In the genomic region with DNA sequence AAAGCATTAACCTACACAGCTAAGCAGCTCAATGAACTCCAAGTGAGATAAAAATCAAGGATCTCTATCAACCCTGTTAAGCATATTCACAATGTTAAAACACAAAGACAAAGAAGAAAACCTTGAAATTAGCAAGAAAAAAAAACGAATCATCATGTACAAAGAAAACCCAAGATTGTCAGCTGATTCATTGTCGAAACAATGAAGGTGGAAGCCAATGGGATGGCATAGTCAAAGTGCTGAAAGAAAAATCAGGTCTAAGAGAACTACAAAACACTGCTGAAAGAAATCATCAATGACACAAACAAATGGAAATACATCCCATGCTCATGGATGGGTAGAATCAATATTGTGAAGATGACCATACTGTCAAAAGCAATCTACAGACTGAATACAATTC, we compare ENCODE assay signal across 39 cellular contexts. TPM values are rescaled to one million over a fixed set of nuclear protein-coding genes. Genes with fewer than 3 reads are reported as not detected.
"Had no signal": no experiment of that assay in that cellular context is flagged by ENCODE, and none has a peak within 500 bp of the region (broad histone marks: within the 10 kb centered on the region; RNA-seq: fewer than 3 reads in every experiment).

No MANE protein-coding gene starts in this region.

- H3K9ac ChIP-seq: KMS-11 had no signal

- H3K27me3 ChIP-seq: MG63 had no signal

- DNase-seq: Karpas-422, Kasumi-1, MG63, MM.1S, MV-4-11, NCI-H1048, NCI-H1092, NCI-H1092 treated with DMSO at 0.1 percent for 48 hours, NCI-H1105, NCI-H1105 treated with DMSO at 0.1 percent for 48 hours, NCI-H1417, NCI-H1417 treated with DMSO at 0.1 percent for 48 hours, NCI-H1436, NCI-H1436 treated with DMSO at 0.1 percent for 48 hours, NCI-H146, NCI-H1694, NCI-H1694 treated with DMSO at 0.1 percent for 48 hours, NCI-H187, NCI-H187 treated with DMSO at 0.1 percent for 48 hours, NCI-H1930, NCI-H2029, NCI-H2029 treated with DMSO at 0.1 percent for 48 hours, NCI-H2081, NCI-H2081 treated with DMSO at 0.1 percent for 48 hours, NCI-H2107, NCI-H2171, NCI-H2171 treated with DMSO at 0.1 percent for 48 hours, NCI-H2227 treated with DMSO at 0.1 percent for 48 hours, NCI-H226, NCI-H345, NCI-H446, NCI-H446 treated with DMSO at 0.1 percent for 48 hours, NCI-H510A, NCI-H510A treated with DMSO at 0.1 percent for 48 hours had no signal

- H3K4me2 ChIP-seq: KMS-11 had no signal

- H3K4me3 ChIP-seq: MG63 had no signal

- H3K36me3 ChIP-seq: MG63 had no signal

- H3K27ac ChIP-seq: KMS-11 had no signal

RNA-seq across cellular contexts. Expression of a gene that starts 32.5 kb away (rescaled TPM):
- total RNA-seq: LHCN-M2, M059J, MCF 10A, NCI-H460 had no signal
